Comparison of ENCODE assay signal across 1 cellular context in the genomic region with DNA sequence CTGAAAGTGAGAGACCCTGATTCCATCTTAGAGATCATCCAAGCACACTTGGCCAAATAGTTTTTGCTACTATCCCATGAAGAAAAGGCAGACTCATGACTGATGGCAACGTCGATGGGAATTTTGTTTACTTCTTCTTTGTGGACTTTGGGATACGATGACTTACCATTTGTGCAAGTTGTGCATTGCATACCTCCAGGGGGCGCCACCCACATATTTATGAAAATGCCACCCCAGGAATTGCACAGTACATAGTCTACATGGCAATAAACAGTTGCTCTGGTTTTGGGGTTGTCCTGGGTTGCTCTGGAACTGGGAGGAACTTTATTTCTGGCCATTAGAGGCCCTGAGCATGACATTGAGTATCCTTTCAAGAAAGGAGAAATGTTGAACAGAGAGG.
TF ChIP-seq lines count a peak whose summit lies in the region.

No MANE protein-coding gene starts in this region.

TF ChIP-seq in HepG2, 621 proteins besides CTCF, POLR2A, EP300 and RAD21:
- TF ChIP-seq STAG1 (CRISPR knock-in tag; IDR thresholded peaks at IDR 0.05): peak; percentile 39; the same call in 1 of the 2 replicates
